In the genomic region with DNA sequence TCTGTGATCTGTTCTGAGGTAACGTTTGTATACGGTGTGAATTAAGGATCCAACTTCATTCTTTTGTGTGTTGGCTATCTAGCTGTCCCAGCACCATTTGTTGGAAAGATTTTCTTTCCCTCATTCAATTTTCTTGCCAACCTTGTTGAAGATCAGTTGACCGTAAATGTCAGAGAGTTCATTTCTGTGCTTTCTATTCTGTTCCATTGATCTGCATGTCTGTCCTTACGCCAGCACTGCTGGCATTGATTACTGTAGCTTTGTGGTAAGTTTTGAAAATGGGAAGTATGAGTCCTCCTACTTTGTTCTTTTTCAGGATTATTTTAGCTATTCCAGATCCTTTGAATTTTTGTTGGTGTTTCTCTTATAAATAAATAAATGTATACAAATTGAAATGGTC, we compare ENCODE assay signal across 22 cellular contexts.
"Had no signal": no experiment of that assay in that cellular context is flagged by ENCODE, and none has a peak within 500 bp of the region (broad histone marks: within the 10 kb centered on the region; RNA-seq: fewer than 3 reads in every experiment).

No MANE protein-coding gene starts in this region.

- ATAC-seq: gastroesophageal sphincter; lower lobe of right lung; natural killer cell; stimulated activated naive B cell treated with anti-CD40 and anti-IgM and Interleukin-4, amounts not matched to agents 10 μg/mL and 1 μg/mL and 100 μg/mL, for 72 hours had no signal

- H3K36me3 ChIP-seq: neural progenitor cell, ovary, right atrium auricular region had no signal

- H3K27me3 ChIP-seq: gastroesophageal sphincter, neural progenitor cell, ovary, right atrium auricular region, sigmoid colon had no signal

- DNase-seq: cortex of kidney; dorsolateral prefrontal cortex; effector CD8-positive, alpha-beta T cell; foreskin fibroblast; glutamatergic neuron; left ventricle myocardium inferior; lower lobe of right lung; natural killer cell; nucleus accumbens; ovary; sigmoid colon; stimulated activated CD4-positive, alpha-beta T cell treated with anti-CD3 and anti-CD28 coated beads, Interleukin-2, amount 100 ng/mL, for 24 hours; stimulated activated CD4-positive, alpha-beta T cell treated with anti-CD3 and anti-CD28 coated beads, Interleukin-4, amount 100 ng/mL, for 4 hours; stimulated activated naive B cell treated with anti-CD40 and anti-IgM and Interleukin-4, amounts not matched to agents 10 μg/mL and 1 μg/mL and 100 μg/mL, for 72 hours; trophoblast cell had no signal

- H3K27me3 Mint-ChIP-seq: memory B cell; stimulated activated naive B cell treated with anti-CD40 and anti-IgM and Interleukin-4, amounts not matched to agents 10 μg/mL and 1 μg/mL and 100 μg/mL, for 72 hours had no signal

- H3K9me3 Mint-ChIP-seq: memory B cell; natural killer cell; stimulated activated naive B cell treated with anti-CD40 and anti-IgM and Interleukin-4, amounts not matched to agents 10 μg/mL and 1 μg/mL and 100 μg/mL, for 72 hours had no signal

- H3K4me1 Mint-ChIP-seq: mesothelial cell of epicardium; neural progenitor cell; stimulated activated naive B cell treated with anti-CD40 and anti-IgM and Interleukin-4, amounts not matched to agents 10 μg/mL and 1 μg/mL and 100 μg/mL, for 72 hours had no signal

- H3K4me3 Mint-ChIP-seq: memory B cell; mesothelial cell of epicardium; natural killer cell; neural progenitor cell; stimulated activated naive B cell treated with anti-CD40 and anti-IgM and Interleukin-4, amounts not matched to agents 10 μg/mL and 1 μg/mL and 100 μg/mL, for 72 hours had no signal

- H3K4me1 ChIP-seq: gastroesophageal sphincter, left ventricle myocardium inferior, lower lobe of right lung, neural progenitor cell, right atrium auricular region, sigmoid colon had no signal

- H3K9me3 ChIP-seq: gastroesophageal sphincter, left ventricle myocardium inferior, lower lobe of right lung, ovary, right atrium auricular region, sigmoid colon had no signal

- H3K27ac Mint-ChIP-seq: memory B cell; mesothelial cell of epicardium; natural killer cell; neural progenitor cell; stimulated activated naive B cell treated with anti-CD40 and anti-IgM and Interleukin-4, amounts not matched to agents 10 μg/mL and 1 μg/mL and 100 μg/mL, for 72 hours had no signal

- H3K4me3 ChIP-seq: dorsolateral prefrontal cortex, gastroesophageal sphincter, left ventricle myocardium inferior, lower lobe of right lung, neural progenitor cell, ovary, right atrium auricular region, sigmoid colon, skin epidermis had no signal

- FAIRE-seq: keratinocyte had no signal
